In genomic region chr2:201116115-201116958, GRCh38 we compare ENCODE assay signal across 1 cellular context.
TF ChIP-seq lines count a peak whose summit lies in the region.

TSS of gene CFLAR (plus strand) at chr2:201116164. CDS start at chr2:201129866, 13,702 bp downstream.

TF ChIP-seq in K562, 482 proteins besides CTCF, POLR2A, EP300 and RAD21 (continued from another document):
- TF ChIP-seq AFF1 (IDR thresholded peaks at IDR 0.05; ENCODE audit: low read depth in 1 of 2, partially characterized antibody in 2 of 2), result peak in 1 of 2 experiments; percentile 38
- TF ChIP-seq SRSF3 (IDR thresholded peaks at IDR 0.05; ENCODE audit: insufficient read depth, low read length), result no peak
- TF ChIP-seq FOSL1 (tag; conservative IDR thresholded peaks at IDR 0.05), result peak; percentile 58
